1 cellular context compared by ENCODE assay signal in the genomic region with DNA sequence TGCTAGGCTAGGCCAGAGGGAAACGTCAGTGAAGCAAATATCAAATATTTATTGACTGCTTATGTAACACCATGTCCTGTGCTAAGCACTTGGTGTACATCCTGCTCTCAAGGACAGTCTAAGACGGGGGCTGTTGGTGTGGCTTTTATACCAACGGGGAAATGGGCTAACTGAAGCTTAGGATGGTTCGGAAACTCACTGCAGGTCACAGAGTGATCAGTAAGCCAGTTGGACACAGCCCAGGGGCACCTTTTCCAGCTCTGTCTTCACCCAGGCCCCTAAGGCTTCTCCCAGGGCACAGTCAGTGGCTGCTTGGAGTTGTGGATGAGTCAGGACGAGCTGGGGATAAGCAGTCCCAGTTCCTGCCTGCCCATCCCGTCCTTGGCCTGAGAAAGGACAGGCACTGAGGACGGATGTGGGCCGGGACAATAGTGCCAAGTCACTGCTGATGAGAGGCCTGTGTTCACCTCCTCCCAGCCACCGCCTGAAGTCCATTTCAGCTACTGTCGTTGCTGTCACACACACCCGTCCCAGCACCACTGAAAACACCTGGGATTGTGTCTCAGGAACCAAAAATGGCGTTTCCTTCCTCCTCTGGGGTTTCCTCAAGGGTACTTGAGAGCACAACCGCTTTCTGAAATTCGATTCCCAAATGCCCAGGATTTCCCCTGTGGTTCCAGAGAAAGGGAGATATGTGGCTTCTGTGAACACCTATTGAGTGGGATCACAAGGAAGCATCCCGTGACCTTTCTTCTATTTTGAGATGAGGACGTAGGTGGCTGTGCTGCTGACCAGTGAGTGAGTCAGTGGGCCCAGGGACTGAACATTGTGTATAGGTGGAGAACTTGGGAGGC.
TF ChIP-seq lines count a peak whose summit lies in the region.

No MANE protein-coding gene starts in this region.

TF ChIP-seq in HCT116, 20 proteins besides CTCF, POLR2A, EP300 and RAD21:
- no peak for TF ChIP-seq EZH2phosphoT487 (IDR thresholded peaks at IDR 0.05; ENCODE audit: borderline replicate concordance)
- TF ChIP-seq YY1 (IDR thresholded peaks at IDR 0.05; ENCODE audit: extremely low read depth, insufficient replicate concordance, low read depth, low read length) = no peak
- TF ChIP-seq JUND (IDR thresholded peaks at IDR 0.05) = peak; percentile 1; the same call in 1 of the 2 replicates
- TF ChIP-seq SRF (IDR thresholded peaks at IDR 0.05; ENCODE audit: low read depth) = peak; percentile 71; the same call in 1 of the 2 replicates
- TF ChIP-seq TCF7L2 (IDR thresholded peaks at IDR 0.05; ENCODE audit: borderline replicate concordance, extremely low read depth, insufficient read depth, insufficient read length) = no peak
- TF ChIP-seq FOSL1 (IDR thresholded peaks at IDR 0.05; ENCODE audit: low read depth) = peak; percentile 53
- TF ChIP-seq CEBPB (IDR thresholded peaks at IDR 0.05; ENCODE audit: low read depth) = no peak; the same call in 1 of the 2 replicates
- peak; percentile 79 for TF ChIP-seq EGR1 (IDR thresholded peaks at IDR 0.05; ENCODE audit: low read depth)
- TF ChIP-seq ZNF274 (IDR thresholded peaks at IDR 0.05; ENCODE audit: low read depth, low read length) = no peak
- peak; percentile 34 for TF ChIP-seq SP1 (IDR thresholded peaks at IDR 0.05; ENCODE audit: low read depth)
- TF ChIP-seq, protein P1, sequence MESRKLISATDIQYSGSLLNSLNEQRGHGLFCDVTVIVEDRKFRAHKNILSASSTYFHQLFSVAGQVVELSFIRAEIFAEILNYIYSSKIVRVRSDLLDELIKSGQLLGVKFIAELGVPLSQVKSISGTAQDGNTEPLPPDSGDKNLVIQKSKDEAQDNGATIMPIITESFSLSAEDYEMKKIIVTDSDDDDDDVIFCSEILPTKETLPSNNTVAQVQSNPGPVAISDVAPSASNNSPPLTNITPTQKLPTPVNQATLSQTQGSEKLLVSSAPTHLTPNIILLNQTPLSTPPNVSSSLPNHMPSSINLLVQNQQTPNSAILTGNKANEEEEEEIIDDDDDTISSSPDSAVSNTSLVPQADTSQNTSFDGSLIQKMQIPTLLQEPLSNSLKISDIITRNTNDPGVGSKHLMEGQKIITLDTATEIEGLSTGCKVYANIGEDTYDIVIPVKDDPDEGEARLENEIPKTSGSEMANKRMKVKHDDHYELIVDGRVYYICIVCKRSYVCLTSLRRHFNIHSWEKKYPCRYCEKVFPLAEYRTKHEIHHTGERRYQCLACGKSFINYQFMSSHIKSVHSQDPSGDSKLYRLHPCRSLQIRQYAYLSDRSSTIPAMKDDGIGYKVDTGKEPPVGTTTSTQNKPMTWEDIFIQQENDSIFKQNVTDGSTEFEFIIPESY (IDR thresholded peaks at IDR 0.05; ENCODE audit: extremely low read depth, insufficient replicate concordance, low read length) = peak; percentile 49
- TF ChIP-seq, protein P2, sequence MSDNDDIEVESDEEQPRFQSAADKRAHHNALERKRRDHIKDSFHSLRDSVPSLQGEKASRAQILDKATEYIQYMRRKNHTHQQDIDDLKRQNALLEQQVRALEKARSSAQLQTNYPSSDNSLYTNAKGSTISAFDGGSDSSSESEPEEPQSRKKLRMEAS (IDR thresholded peaks at IDR 0.05) = no peak; the same call in 1 of the 2 replicates
- peak; percentile 56 for TF ChIP-seq POLR2AphosphoS5 (IDR thresholded peaks at IDR 0.05; ENCODE audit: low read depth, low read length)
- no peak for TF ChIP-seq EZH2 (IDR thresholded peaks at IDR 0.05)
- no peak for TF ChIP-seq ATF3 (IDR thresholded peaks at IDR 0.05)
- TF ChIP-seq, protein P3, sequence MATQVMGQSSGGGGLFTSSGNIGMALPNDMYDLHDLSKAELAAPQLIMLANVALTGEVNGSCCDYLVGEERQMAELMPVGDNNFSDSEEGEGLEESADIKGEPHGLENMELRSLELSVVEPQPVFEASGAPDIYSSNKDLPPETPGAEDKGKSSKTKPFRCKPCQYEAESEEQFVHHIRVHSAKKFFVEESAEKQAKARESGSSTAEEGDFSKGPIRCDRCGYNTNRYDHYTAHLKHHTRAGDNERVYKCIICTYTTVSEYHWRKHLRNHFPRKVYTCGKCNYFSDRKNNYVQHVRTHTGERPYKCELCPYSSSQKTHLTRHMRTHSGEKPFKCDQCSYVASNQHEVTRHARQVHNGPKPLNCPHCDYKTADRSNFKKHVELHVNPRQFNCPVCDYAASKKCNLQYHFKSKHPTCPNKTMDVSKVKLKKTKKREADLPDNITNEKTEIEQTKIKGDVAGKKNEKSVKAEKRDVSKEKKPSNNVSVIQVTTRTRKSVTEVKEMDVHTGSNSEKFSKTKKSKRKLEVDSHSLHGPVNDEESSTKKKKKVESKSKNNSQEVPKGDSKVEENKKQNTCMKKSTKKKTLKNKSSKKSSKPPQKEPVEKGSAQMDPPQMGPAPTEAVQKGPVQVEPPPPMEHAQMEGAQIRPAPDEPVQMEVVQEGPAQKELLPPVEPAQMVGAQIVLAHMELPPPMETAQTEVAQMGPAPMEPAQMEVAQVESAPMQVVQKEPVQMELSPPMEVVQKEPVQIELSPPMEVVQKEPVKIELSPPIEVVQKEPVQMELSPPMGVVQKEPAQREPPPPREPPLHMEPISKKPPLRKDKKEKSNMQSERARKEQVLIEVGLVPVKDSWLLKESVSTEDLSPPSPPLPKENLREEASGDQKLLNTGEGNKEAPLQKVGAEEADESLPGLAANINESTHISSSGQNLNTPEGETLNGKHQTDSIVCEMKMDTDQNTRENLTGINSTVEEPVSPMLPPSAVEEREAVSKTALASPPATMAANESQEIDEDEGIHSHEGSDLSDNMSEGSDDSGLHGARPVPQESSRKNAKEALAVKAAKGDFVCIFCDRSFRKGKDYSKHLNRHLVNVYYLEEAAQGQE (IDR thresholded peaks at IDR 0.05; ENCODE audit: low read depth) = no peak
- TF ChIP-seq ZFX (IDR thresholded peaks at IDR 0.05) = no peak
- no peak for TF ChIP-seq SIN3A (IDR thresholded peaks at IDR 0.05; ENCODE audit: low read depth)
- TF ChIP-seq ELF1 (IDR thresholded peaks at IDR 0.05; ENCODE audit: borderline replicate concordance, low read depth) = no peak
- TF ChIP-seq CBX3 (IDR thresholded peaks at IDR 0.05; ENCODE audit: low read depth) = peak; percentile 59
TF ChIP-seq in HCT116: peak in this region for 8.
